Comparison of ENCODE assay signal across 16 cellular contexts in the genomic region with DNA sequence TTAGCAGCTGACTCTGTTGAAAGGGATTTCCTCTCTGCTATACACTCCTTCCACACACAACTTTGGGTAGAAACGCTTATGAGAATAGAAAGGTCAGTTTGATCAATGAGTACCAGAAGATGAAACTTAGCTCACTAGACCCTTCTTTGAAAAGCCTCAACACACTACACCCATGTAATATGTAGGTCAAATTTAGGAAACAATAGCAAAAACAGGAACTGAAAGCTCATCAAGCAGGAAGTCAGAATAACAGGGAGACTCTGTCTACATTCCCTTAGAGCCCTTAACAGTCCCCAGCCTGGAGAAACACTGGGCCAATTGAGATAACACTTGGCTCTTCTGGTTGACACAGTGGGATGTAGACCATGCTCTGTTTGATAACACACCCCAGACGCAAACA. TPM values are rescaled to one million over a fixed set of nuclear protein-coding genes. Genes with fewer than 3 reads are reported as not detected.
DNase-seq lines count a peak whose midpoint lies in the region; ATAC-seq and TF ChIP-seq lines count a peak whose summit lies in the region.
"Had no signal": no experiment of that assay in that cellular context is flagged by ENCODE, and none has a peak within 500 bp of the region (broad histone marks: within the 10 kb centered on the region; RNA-seq: fewer than 3 reads in every experiment).

No MANE protein-coding gene starts in this region.

- TF ChIP-seq POLR2A in transverse colon (IDR thresholded peaks at IDR 0.05), result no peak

- ATAC-seq in HG03103 (IDR thresholded peaks at IDR 0.05; ENCODE audit: low read depth, unreplicated experiment), result peak; percentile 63
- ATAC-seq in sciatic nerve, result peak; percentile 32
- no peak for ATAC-seq in omental fat pad (ENCODE audit: low FRiP score)

- no peak overlapping the region for H3K27ac ChIP-seq in transverse colon
- H3K27ac ChIP-seq: 22Rv1, KMS-11, lower lobe of right lung had no signal

- TF ChIP-seq EP300 in transverse colon (IDR thresholded peaks at IDR 0.05; ENCODE audit: low read depth), result no peak

- no peaks in the 10 kb centered on the region for H3K4me1 ChIP-seq in transverse colon

- intact Hi-C loops in sciatic nerve (cut with DNase I) (no loop called here), transverse colon (cut with DNase I; ENCODE audit: low total_unique reads) (no loop called here)

- DNase-seq in SIG-M5 treated with dmso at 0.1 percent for 504 hours (lab: John Stamatoyannopoulos, UW; ENCODE audit: unreplicated experiment) (peak; percentile 42), SIG-M5 (lab: John Stamatoyannopoulos, UW) (no peak), NOMO-1 treated with DMSO at 0.1 percent for 48 hours (lab: John Stamatoyannopoulos, UW; ENCODE audit: unreplicated experiment) (peak; percentile 67), sciatic nerve (ENCODE audit: low spot score) (no peak), transverse colon (no peak), NCI-H2227 (lab: John Stamatoyannopoulos, UW; ENCODE audit: unreplicated experiment) (no peak), omental fat pad (ENCODE audit: low spot score) (no peak)
- DNase-seq: activated CD4-positive, alpha-beta T cell treated with anti-CD3 and anti-CD28 coated beads for 4 hours; activated T-cell treated with anti-CD3 and anti-CD28 coated beads, Interleukin-2, amount 50 U/mL, for 24 hours; aorta; H9; lower lobe of right lung; T-cell had no signal

- H3K36me3 ChIP-seq in transverse colon, result no peaks in the 10 kb centered on the region
- H3K36me3 ChIP-seq: lower lobe of right lung had no signal

- H3K9me3 ChIP-seq in transverse colon, result no peaks in the 10 kb centered on the region
- H3K9me3 ChIP-seq: lower lobe of right lung had no signal

- no peaks in the 10 kb centered on the region for H3K27me3 ChIP-seq in transverse colon

- 49 to 60% methylated on average over 1 to 2 of the region's 2 CpGs for WGBS in transverse colon (ENCODE audit: low coverage in 1 of 2), 2 donors

- TF ChIP-seq CTCF in transverse colon (IDR thresholded peaks at IDR 0.05), result no peak
- TF ChIP-seq CTCF in omental fat pad (IDR thresholded peaks at IDR 0.05), result no peak

- in situ Hi-C loops in transverse colon (cut with MboI; ENCODE audit: low pct_ligation_motif_present in 1 of 4, low pct_unique_long_range_greater_than_20kb in 1 of 4, low sequenced_read_pairs in 3 of 4), result no loop called here

- H3K4me3 ChIP-seq in transverse colon, result no peak overlapping the region
- H3K4me3 ChIP-seq: lower lobe of right lung had no signal

RNA-seq across cellular contexts. Expression of a gene that starts 30.7 kb away (rescaled TPM):
- total RNA-seq in sciatic nerve, result 36.7 TPM
- total RNA-seq in transverse colon, result 10 to 100 TPM in 2 of 4 donors, 1 to 10 TPM in 2; 9.3 to 72.2 (median 13.1) TPM
- total RNA-seq in omental fat pad, result 100 to 1,000 TPM in 2 of 4 donors, 10 to 100 TPM in 2; 77.9 to 327 (median 148) TPM
- total RNA-seq: H9 had no signal

RNA-seq across cellular contexts. Expression of a gene that starts 38.1 kb away (rescaled TPM):
- total RNA-seq in sciatic nerve (33.3 TPM), transverse colon (100 to 1,000 TPM in 2 of 4 donors, 10 to 100 TPM in 2; 16.7 to 114 (median 70.3) TPM), omental fat pad (10 to 100 TPM; 27.3 to 55.5 (median 38.4) TPM)

RNA-seq across cellular contexts. Expression of a gene that starts 57.2 kb away (rescaled TPM):
- 18.0 TPM for total RNA-seq in sciatic nerve
- total RNA-seq in transverse colon, result 10 to 100 TPM; 39.0 to 49.7 (median 43.1) TPM
- 10 to 100 TPM; 10.2 to 37.2 (median 14.8) TPM for total RNA-seq in omental fat pad

Comparison
In these comparisons a context has a peak if more than half of its experiments do, and no peak if none do; other contexts are left out.
1. DNase-seq: peak in SIG-M5 treated with dmso at 0.1 percent for 504 hours (single experiment) and NOMO-1 treated with DMSO at 0.1 percent for 48 hours (single experiment); none in SIG-M5 (single experiment), sciatic nerve (single experiment), transverse colon (single experiment), NCI-H2227 (single experiment) and omental fat pad (single experiment).